In the genomic region with DNA sequence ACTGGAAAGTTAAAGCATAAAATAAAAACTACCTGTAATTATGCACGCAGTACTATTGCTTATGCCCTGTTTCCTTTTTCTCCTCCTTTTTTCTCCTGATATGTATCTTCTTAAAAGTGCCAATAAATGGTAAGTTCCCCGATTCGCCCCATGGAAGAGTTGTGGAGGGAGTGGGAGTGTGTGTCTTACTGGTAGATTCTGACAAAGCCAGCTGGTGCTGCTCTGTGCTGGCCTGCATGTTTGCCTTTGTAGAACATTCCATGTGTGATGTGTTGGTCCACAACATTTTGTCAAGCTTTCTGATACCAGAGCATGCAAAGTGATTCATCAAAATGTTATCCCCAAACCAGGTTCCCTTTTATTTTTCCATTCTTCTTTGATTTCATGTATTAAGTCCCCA, we compare ENCODE assay signal across 37 cellular contexts.
"Had no signal": no experiment of that assay in that cellular context is flagged by ENCODE, and none has a peak within 500 bp of the region (broad histone marks: within the 10 kb centered on the region; RNA-seq: fewer than 3 reads in every experiment).

No MANE protein-coding gene starts in this region.

- ATAC-seq: activated CD8-positive, alpha-beta memory T cell treated with anti-CD3 and anti-CD28 coated beads, Interleukin-2, amount 10 ng/mL, durations not matched to agents 7 days and 5 days; activated naive CD8-positive, alpha-beta T cell treated with anti-CD3 and anti-CD28 coated beads, Interleukin-2, amount 50 U/mL, for 24 hours; body of pancreas; PC-3; Right ventricle myocardium inferior had no signal

- H3K36me3 ChIP-seq: MG63 had no signal

- H3K4me3 Mint-ChIP-seq: activated CD4-positive, alpha-beta memory T cell treated with anti-CD3 and anti-CD28 coated beads, Interleukin-2, amount 10 ng/mL, durations not matched to agents 7 days and 5 days; activated CD8-positive, alpha-beta memory T cell treated with anti-CD3 and anti-CD28 coated beads, Interleukin-2, amount 10 ng/mL, durations not matched to agents 7 days and 5 days; activated naive CD4-positive, alpha-beta T cell treated with anti-CD3 and anti-CD28 coated beads, Interleukin-2, amount 10 ng/mL, durations not matched to agents 7 days and 5 days; activated naive CD8-positive, alpha-beta T cell; activated naive CD8-positive, alpha-beta T cell treated with anti-CD3 and anti-CD28 coated beads, Interleukin-2, amount 50 U/mL, for 24 hours had no signal

- H3K4me3 ChIP-seq: body of pancreas, MG63 had no signal

- H3K27ac ChIP-seq: body of pancreas, RWPE1, VCaP had no signal

- H3K27me3 Mint-ChIP-seq: activated CD4-positive, alpha-beta memory T cell treated with anti-CD3 and anti-CD28 coated beads, Interleukin-2, amount 10 ng/mL, durations not matched to agents 7 days and 5 days; activated CD8-positive, alpha-beta memory T cell treated with anti-CD3 and anti-CD28 coated beads, Interleukin-2, amount 10 ng/mL, durations not matched to agents 7 days and 5 days; activated naive CD4-positive, alpha-beta T cell treated with anti-CD3 and anti-CD28 coated beads, Interleukin-2, amount 10 ng/mL, durations not matched to agents 7 days and 5 days; activated naive CD8-positive, alpha-beta T cell; activated naive CD8-positive, alpha-beta T cell treated with anti-CD3 and anti-CD28 coated beads, Interleukin-2, amount 50 U/mL, for 24 hours had no signal

- H3K4me1 Mint-ChIP-seq: activated CD4-positive, alpha-beta memory T cell treated with anti-CD3 and anti-CD28 coated beads, Interleukin-2, amount 10 ng/mL, durations not matched to agents 7 days and 5 days; activated CD8-positive, alpha-beta memory T cell treated with anti-CD3 and anti-CD28 coated beads, Interleukin-2, amount 10 ng/mL, durations not matched to agents 7 days and 5 days; activated naive CD4-positive, alpha-beta T cell treated with anti-CD3 and anti-CD28 coated beads, Interleukin-2, amount 10 ng/mL, durations not matched to agents 7 days and 5 days; activated naive CD8-positive, alpha-beta T cell treated with anti-CD3 and anti-CD28 coated beads, Interleukin-2, amount 50 U/mL, for 24 hours had no signal

- H3K27ac Mint-ChIP-seq: activated CD4-positive, alpha-beta memory T cell treated with anti-CD3 and anti-CD28 coated beads, Interleukin-2, amount 10 ng/mL, durations not matched to agents 7 days and 5 days; activated CD8-positive, alpha-beta memory T cell treated with anti-CD3 and anti-CD28 coated beads, Interleukin-2, amount 10 ng/mL, durations not matched to agents 7 days and 5 days; activated naive CD4-positive, alpha-beta T cell treated with anti-CD3 and anti-CD28 coated beads, Interleukin-2, amount 10 ng/mL, durations not matched to agents 7 days and 5 days; activated naive CD8-positive, alpha-beta T cell; activated naive CD8-positive, alpha-beta T cell treated with anti-CD3 and anti-CD28 coated beads, Interleukin-2, amount 50 U/mL, for 24 hours had no signal

- H3K9me3 Mint-ChIP-seq: activated CD4-positive, alpha-beta memory T cell treated with anti-CD3 and anti-CD28 coated beads, Interleukin-2, amount 10 ng/mL, durations not matched to agents 7 days and 5 days; activated naive CD4-positive, alpha-beta T cell treated with anti-CD3 and anti-CD28 coated beads, Interleukin-2, amount 10 ng/mL, durations not matched to agents 7 days and 5 days; activated naive CD8-positive, alpha-beta T cell treated with anti-CD3 and anti-CD28 coated beads, Interleukin-2, amount 50 U/mL, for 24 hours had no signal

- H3K9me3 ChIP-seq: body of pancreas, MG63 had no signal

- FAIRE-seq: bronchial epithelial cell, RCC 7860 had no signal

- H3K4me1 ChIP-seq: body of pancreas had no signal

- DNase-seq: activated CD4-positive, alpha-beta memory T cell treated with anti-CD3 and anti-CD28 coated beads, Interleukin-2, amount 10 ng/mL, durations not matched to agents 7 days and 5 days; activated CD4-positive, alpha-beta T cell treated with anti-CD3 and anti-CD28 coated beads for 1 hour; activated CD4-positive, alpha-beta T cell treated with anti-CD3 and anti-CD28 coated beads for 48 hours; activated CD4-positive, CD25-positive, alpha-beta regulatory T cell; activated CD8-positive, alpha-beta memory T cell treated with anti-CD3 and anti-CD28 coated beads for 24 hours; activated CD8-positive, alpha-beta memory T cell treated with anti-CD3 and anti-CD28 coated beads, Interleukin-2, amount 10 ng/mL, durations not matched to agents 7 days and 5 days; activated CD8-positive, alpha-beta memory T cell treated with anti-CD3 and anti-CD28 coated beads, Interleukin-2, amount 50 U/mL, for 48 hours; activated effector memory CD4-positive, alpha-beta T cell treated with Interleukin-2 at 50 U/mL for 16 hours; activated naive CD4-positive, alpha-beta T cell treated with anti-CD3 and anti-CD28 coated beads, Interleukin-2, amount 10 ng/mL, durations not matched to agents 7 days and 5 days; activated naive CD8-positive, alpha-beta T cell treated with anti-CD3 and anti-CD28 coated beads, Interleukin-2, amount 50 U/mL, for 24 hours; activated T-cell treated with anti-CD3 and anti-CD28 coated beads, Interleukin-2, amount 50 U/mL, for 48 hours; amniotic stem cell; aorta; body of pancreas; caudate nucleus; Karpas-422; KBM-7; MG63; MV-4-11; NCI-H1092; NCI-H1436 treated with DMSO at 0.1 percent for 48 hours; NCI-H1694 treated with DMSO at 0.1 percent for 48 hours; NCI-H2029; NCI-H345; NCI-H524 treated with DMSO at 0.1 percent for 48 hours; PC-3; SIG-M5; SW 1271; T-helper 1 cell; T-helper 2 cell; T-helper 9 cell had no signal

- H3K27me3 ChIP-seq: body of pancreas, MG63 had no signal

- H3K36me3 Mint-ChIP-seq: activated CD8-positive, alpha-beta memory T cell treated with anti-CD3 and anti-CD28 coated beads, Interleukin-2, amount 10 ng/mL, durations not matched to agents 7 days and 5 days; activated naive CD4-positive, alpha-beta T cell treated with anti-CD3 and anti-CD28 coated beads, Interleukin-2, amount 10 ng/mL, durations not matched to agents 7 days and 5 days; activated naive CD8-positive, alpha-beta T cell had no signal
